8 cellular contexts compared by ENCODE assay signal in genomic region chr7:108002726-108003590, GRCh38. TPM values are rescaled to one million over a fixed set of nuclear protein-coding genes. Genes with fewer than 3 reads are reported as not detected.
DNase-seq lines count a peak whose midpoint lies in the region; ATAC-seq, FAIRE-seq and TF ChIP-seq lines count a peak whose summit lies in the region.

Gene LAMB1 (minus strand): TSS chr7:108003161. CDS start chr7:108002885, 276 bp downstream.

- H3K4me3 ChIP-seq in A549 (peak within 1 kb of the TSS; percentile 60), Panc1 (ENCODE audit: low read depth in 2 of 2, low read length in 2 of 2) (peak within 1 kb of the TSS; percentile 79 to 96), choroid plexus epithelial cell (ENCODE audit: low read depth, low read length) (peak within 1 kb of the TSS; percentile 90), kidney (ENCODE audit: low read length in 2 of 2) (peak within 1 kb of the TSS; percentile 78 to 79)

- peak; percentile 69 for TF ChIP-seq POLR2A in A549 (IDR thresholded peaks at IDR 0.05; ENCODE audit: low read length)
- TF ChIP-seq POLR2A in GM18951 (IDR thresholded peaks at IDR 0.05; ENCODE audit: extremely low read depth, insufficient read depth, insufficient read length), result peak; percentile 24

- peak within 1 kb of the TSS; percentile 93 for H3K4me2 ChIP-seq in A549

- peak; percentile 75 to 78 for DNase-seq in A549 (ENCODE audit: low read depth in 1 of 2, low spot score in 1 of 2)
- DNase-seq in Panc1 (ENCODE audit: low read depth, low spot score), result no peak
- peak; percentile 86 for DNase-seq in choroid plexus epithelial cell (ENCODE audit: low read depth)
- peak; percentile 94 for DNase-seq in kidney
- DNase-seq in smooth muscle cell of the brain vasculature (ENCODE audit: low read depth, low spot score), result peak; percentile 59
- DNase-seq in foreskin melanocyte, result no peak

- no peaks in the 10 kb centered on the region; the same call in 1 of the 2 replicates for H3K27me3 ChIP-seq in Panc1 (ENCODE audit: control insufficient read depth, insufficient read depth, low read length)

- no TSS peak for BruUV-seq in Panc1 (replicated peaks; lab: Mats Ljungman, UMichigan)

- peak in 1 of 2 experiments; percentile 59; a peak in 2 of 5 replicates for TF ChIP-seq EP300 in A549 (IDR thresholded peaks at IDR 0.05)

- peak; percentile 64 to 77 for ATAC-seq in A549
- ATAC-seq in Panc1, result peak; percentile 82
- ATAC-seq in GM18520 (IDR thresholded peaks at IDR 0.05; ENCODE audit: unreplicated experiment), result no peak

- FAIRE-seq in A549 (lab: Jason Lieb, UNC) (no peak), kidney (lab: Jason Lieb, UNC) (no peak)

- H3K4me1 ChIP-seq in A549 (peaks cover 67% of the 10 kb centered on the region), Panc1 (ENCODE audit: control insufficient read depth, insufficient read depth, low read length) (peaks cover 58% of the 10 kb centered on the region), kidney (ENCODE audit: control insufficient read depth in 1 of 2, insufficient read depth in 1 of 2, low read depth in 1 of 2, low read length in 2 of 2) (peaks cover 16 to 19% of the 10 kb centered on the region in 2 donors)

- peak within 1 kb of the TSS; percentile 74 to 83 for H3K9ac ChIP-seq in kidney (ENCODE audit: low read length in 2 of 2)

- POLR2A ChIA-PET in A549 (lab: Yijun Ruan, JAX), result interaction anchor here (0.7 to 4.2 kb wide), 5 partner anchors 9 to 260 kb away, joined by 3 to 29 read pairs (median 5); no protein-coding TSS in a partner anchor
- POLR2A ChIA-PET in Panc1 (lab: Charles Lee), result interaction anchor here (0.6 to 0.7 kb wide), 4 partner anchors 14 to 140 kb away, joined by 4 to 9 read pairs (median 4); no protein-coding TSS in a partner anchor

- TF ChIP-seq RAD21 in A549 (conservative IDR thresholded peaks at IDR 0.05 in 1 of 2, IDR thresholded peaks at IDR 0.05 in 1 of 2), result peak in 1 of 2 experiments; percentile 28; a peak in 2 of 5 replicates

- TF ChIP-seq CTCF in A549 (IDR thresholded peaks at IDR 0.05), result no peak
- no peak for TF ChIP-seq CTCF in Panc1 (IDR thresholded peaks at IDR 0.05)
- no peak for TF ChIP-seq CTCF in choroid plexus epithelial cell (conservative IDR thresholded peaks at IDR 0.05; ENCODE audit: low read depth, low read length)
- TF ChIP-seq CTCF in kidney (IDR thresholded peaks at IDR 0.05; ENCODE audit: borderline replicate concordance, extremely low read depth, insufficient read depth), result no peak

- H3K36me3 ChIP-seq in Panc1 (ENCODE audit: control insufficient read depth, insufficient read depth, low read length) (peaks cover 12% of the 10 kb centered on the region; the same call in 1 of the 2 replicates), kidney (ENCODE audit: control insufficient read depth in 1 of 2, insufficient read depth in 2 of 2, low read length in 2 of 2) (no peaks in the 10 kb centered on the region)

- H3K9me3 ChIP-seq in A549 (no peaks in the 10 kb centered on the region), Panc1 (ENCODE audit: control insufficient read depth, insufficient read depth, low read depth, low read length) (no peaks in the 10 kb centered on the region), kidney (ENCODE audit: control insufficient read depth in 1 of 2, low read length in 2 of 2) (no peaks in the 10 kb centered on the region)

- CTCF ChIA-PET in A549 (lab: Yijun Ruan, JAX) (interaction anchor here (0.9 to 5.6 kb wide), 10 partner anchors 11 to 494 kb away, joined by 3 to 46 read pairs (median 8); no protein-coding TSS in a partner anchor), Panc1 (lab: Charles Lee) (interaction anchor here (2.2 kb wide), 1 partner anchor 12 kb away, joined by 8 read pairs; no protein-coding TSS in a partner anchor)

- intact Hi-C loops in Panc1 (cut with micrococcal nuclease; ENCODE audit: unreplicated experiment) (no loop called here), kidney (cut with DNase I) (no loop called here)

- in situ Hi-C loops in GM18951 (cut with MboI; ENCODE audit: low sequenced_read_pairs, unreplicated experiment), result no loop called here
- in situ Hi-C loops in Panc1 (cut with HindIII; ENCODE audit: low pct_unique_long_range_greater_than_20kb, low sequenced_read_pairs), result no loop called here

- H3K27ac ChIP-seq in A549 (peak within 1 kb of the TSS; percentile 86 to 94), Panc1 (ENCODE audit: low read length) (peak within 1 kb of the TSS; percentile 90), kidney (ENCODE audit: low read depth in 2 of 2, low read length in 2 of 2) (peak within 1 kb of the TSS; percentile 89 to 92)

- WGBS in A549 (ENCODE audit: missing lambda C conversion rate), result 3% methylated on average over 46 of the region's 75 CpGs

TF ChIP-seq in A549, 52 proteins besides CTCF, POLR2A, EP300 and RAD21 (continues in another document):
- no peak for TF ChIP-seq FOSB (CRISPR knock-in tag; IDR thresholded peaks at IDR 0.05)
- no peak for TF ChIP-seq NR3C1 (IDR thresholded peaks at IDR 0.05)
- peak; percentile 66 for TF ChIP-seq BHLHE40 (IDR thresholded peaks at IDR 0.05; ENCODE audit: low read depth, low read length)
- TF ChIP-seq FOSL2 (IDR thresholded peaks at IDR 0.05), result no peak
- TF ChIP-seq FOSL2 (CRISPR knock-in tag; IDR thresholded peaks at IDR 0.05), result peak; percentile 64
- no peak for TF ChIP-seq ZNF302 (CRISPR knock-in tag; IDR thresholded peaks at IDR 0.05)
- no peak for TF ChIP-seq HOXB13 (CRISPR knock-in tag; IDR thresholded peaks at IDR 0.05; ENCODE audit: low read depth)
- TF ChIP-seq HMGXB4 (CRISPR knock-in tag; IDR thresholded peaks at IDR 0.05; ENCODE audit: borderline replicate concordance), result no peak
- 0 out of 2 replicates have a peak, but pooled peaks have one; percentile 46 for TF ChIP-seq RNF2 (IDR thresholded peaks at IDR 0.05; ENCODE audit: borderline replicate concordance, low read depth)
- TF ChIP-seq CEBPB (IDR thresholded peaks at IDR 0.05), result 0 out of 4 replicates have a peak, but pooled peaks of 1 of the 2 experiments have one; percentile 18
- TF ChIP-seq RCOR1 (IDR thresholded peaks at IDR 0.05; ENCODE audit: low read depth, low read length), result no peak
- TF ChIP-seq PBX3 (IDR thresholded peaks at IDR 0.05), result no peak
- no peak for TF ChIP-seq CBX8 (IDR thresholded peaks at IDR 0.05)
- peak; percentile 69; the same call in 1 of the 3 replicates for TF ChIP-seq BCL3 (IDR thresholded peaks at IDR 0.05)
- TF ChIP-seq E2F6 (IDR thresholded peaks at IDR 0.05; ENCODE audit: borderline replicate concordance, low read depth), result peak; percentile 39; the same call in 1 of the 2 replicates
- TF ChIP-seq NFE2L2 (conservative IDR thresholded peaks at IDR 0.05; ENCODE audit: low read length), result no peak
- no peak for TF ChIP-seq SMC3 (IDR thresholded peaks at IDR 0.05)
- no peak for TF ChIP-seq CHD2 (IDR thresholded peaks at IDR 0.05; ENCODE audit: low read length, partially characterized antibody)
- no peak for TF ChIP-seq EHMT2 (IDR thresholded peaks at IDR 0.05; ENCODE audit: low read depth)

RNA-seq across cellular contexts. Expression of gene LAMB1, which starts in this region (rescaled TPM):
- polyA plus RNA-seq in A549 (2011; rRNA removed), result 162 and 208 TPM in 2 replicates
- polyA plus RNA-seq in A549 (2012; cell fraction: cytosol; rRNA removed), result 66.5 and 67.3 TPM in 2 replicates
- 349 and 365 TPM in 2 replicates for polyA plus RNA-seq in A549 (2012; cell fraction: nucleus; rRNA removed)
- 142 to 159 TPM (median 143 TPM) in 3 replicates for polyA plus RNA-seq in A549 (2017; fragmentation: RNase III; extraction: RNeasy Plus Mini Kit Qiagen cat#74134 plus additional on column Dnase treatment)
- 395 and 408 TPM in 2 replicates for polyA minus RNA-seq in A549 (2011; rRNA and poly(A)+ RNA removed)
- total RNA-seq in Panc1 (2021; ENCODE audit: unreplicated experiment), result 204 TPM
- 141 TPM for polyA plus RNA-seq in Panc1 (2012; ENCODE audit: insufficient read length)
- 312 TPM for total RNA-seq in kidney
- 140 TPM for polyA plus RNA-seq in kidney (ENCODE audit: insufficient read depth, low read depth, low replicate concordance)

Comparison
In these comparisons a context has a peak if more than half of its experiments do, and no peak if none do; other contexts are left out.
1. DNase-seq: peak in A549 (2 of 2), choroid plexus epithelial cell (single experiment), kidney (single experiment) and smooth muscle cell of the brain vasculature (single experiment); none in Panc1 (single experiment) and foreskin melanocyte (single experiment).
2. Peak in every context shown above with its lines, with median percentiles within 50 percentile points of each other: H3K27ac ChIP-seq and H3K4me3 ChIP-seq.